In the genomic region with DNA sequence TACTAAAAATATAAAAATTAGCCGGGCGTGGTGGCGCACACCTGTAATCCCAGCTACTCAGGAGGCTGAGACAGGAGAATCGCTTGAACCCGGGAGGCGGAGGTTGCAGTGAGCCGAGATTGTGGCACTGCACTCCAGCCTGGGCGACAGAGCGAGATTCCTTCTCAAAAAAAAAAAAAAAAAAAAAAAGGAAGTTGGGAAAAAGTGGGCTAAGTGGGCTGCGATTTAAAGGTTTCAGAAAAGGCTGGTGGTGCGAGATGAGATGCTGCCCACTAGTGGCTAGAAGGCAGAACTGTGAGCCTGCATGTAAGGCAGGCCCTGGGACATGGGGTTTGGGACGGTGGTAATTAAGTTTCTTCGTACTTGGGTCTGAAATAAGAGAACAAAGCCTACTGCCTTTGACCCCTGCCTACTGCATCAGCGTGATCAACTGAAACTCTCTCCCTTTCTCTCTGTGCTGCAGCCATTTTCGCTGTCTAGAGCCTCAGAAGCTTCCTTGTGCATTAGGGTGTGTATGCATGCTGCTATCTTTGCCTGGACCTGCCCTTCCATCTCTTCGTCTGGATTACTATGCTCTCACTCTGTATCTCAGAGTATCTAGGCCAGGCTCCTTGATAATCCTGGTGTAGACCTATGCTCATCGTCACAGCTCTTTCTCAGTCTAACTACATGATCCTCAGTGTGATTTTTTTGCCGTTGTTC, we compare ENCODE assay signal across 8 cellular contexts. TPM values are rescaled to one million over a fixed set of nuclear protein-coding genes. Genes with fewer than 3 reads are reported as not detected.
DNase-seq lines count a peak whose midpoint lies in the region; ATAC-seq, FAIRE-seq and TF ChIP-seq lines count a peak whose summit lies in the region.

No MANE protein-coding gene starts in this region.

- no peaks in the 10 kb centered on the region for H3K9me3 ChIP-seq in A549

- CTCF ChIA-PET in A549 (lab: Yijun Ruan, JAX): interaction anchor here (0.6 to 23.4 kb wide), 27 partner anchors 12 to 364 kb away, joined by 3 to 510 read pairs (median 7); a partner anchor contains a TSS

- no peak for TF ChIP-seq EP300 in A549 (IDR thresholded peaks at IDR 0.05)

- no peaks in the 10 kb centered on the region for H3K4me1 ChIP-seq in A549

- TF ChIP-seq CTCF in A549 (IDR thresholded peaks at IDR 0.05): peak; percentile 68
- TF ChIP-seq CTCF in GM12872 (IDR thresholded peaks at IDR 0.05; ENCODE audit: insufficient read depth, low read depth, low read length): peak; percentile 98
- TF ChIP-seq CTCF in WI38 (IDR thresholded peaks at IDR 0.05; ENCODE audit: low read depth, low read length): peak; percentile 94
- TF ChIP-seq CTCF in bronchial epithelial cell (IDR thresholded peaks at IDR 0.05; ENCODE audit: insufficient read depth, low read length, severe bottlenecking): peak; percentile 91
- TF ChIP-seq CTCF in kidney epithelial cell (IDR thresholded peaks at IDR 0.05; ENCODE audit: insufficient read depth, low read length, poor library complexity, severe bottlenecking): peak; percentile 94

- ATAC-seq in A549: peak in 1 of 2 experiments; percentile 67; a peak in 3 of 6 replicates
- ATAC-seq in HG02970 (IDR thresholded peaks at IDR 0.05; ENCODE audit: low FRiP score, unreplicated experiment): no peak

- no peak for TF ChIP-seq POLR2A in A549 (IDR thresholded peaks at IDR 0.05; ENCODE audit: low read length)

- 46% methylated on average over 18 of the region's 18 CpGs for WGBS in A549 (ENCODE audit: missing lambda C conversion rate)

- no peak overlapping the region for H3K27ac ChIP-seq in A549

- FAIRE-seq in A549 (lab: Jason Lieb, UNC): no peak
- no peak for FAIRE-seq in bronchial epithelial cell (lab: Jason Lieb, UNC)

- POLR2A ChIA-PET in A549 (lab: Yijun Ruan, JAX): no interaction called here

- H3K36me3 ChIP-seq in bronchial epithelial cell (ENCODE audit: control insufficient read depth, insufficient read depth, low read length) (no peaks in the 10 kb centered on the region), kidney epithelial cell (ENCODE audit: control insufficient read depth, insufficient read depth, low read length) (no peaks in the 10 kb centered on the region)

- no peaks in the 10 kb centered on the region for H3K27me3 ChIP-seq in bronchial epithelial cell (ENCODE audit: control insufficient read depth, insufficient read depth, low read length)
- H3K27me3 ChIP-seq in kidney epithelial cell (ENCODE audit: control insufficient read depth, insufficient read depth, low read length): peaks cover 22% of the 10 kb centered on the region

- DNase-seq in A549 (ENCODE audit: low read depth in 1 of 2, low spot score in 1 of 2) (peak; percentile 65 to 77), NCI-H2107 treated with DMSO at 0.1 percent for 48 hours (lab: John Stamatoyannopoulos, UW; ENCODE audit: unreplicated experiment) (peak; percentile 53), bronchial epithelial cell (ENCODE audit: low read depth) (peak; percentile 67), kidney epithelial cell (ENCODE audit: low read depth) (no peak)
- peak; percentile 36 to 39 for DNase-seq in stimulated activated CD4-positive, alpha-beta T cell treated with anti-CD3 and anti-CD28 coated beads, Interleukin-4, amount 100 ng/mL, for 48 hours (ENCODE audit: low read depth in 2 of 2)

- no peak overlapping the region for H3K4me3 ChIP-seq in A549
- H3K4me3 ChIP-seq in WI38 (ENCODE audit: low read depth, low read length): no peak overlapping the region
- no peak overlapping the region for H3K4me3 ChIP-seq in bronchial epithelial cell (ENCODE audit: low read depth, low read length)
- H3K4me3 ChIP-seq in kidney epithelial cell (ENCODE audit: low read depth, low read length): no peak overlapping the region

- no peak overlapping the region for H3K4me2 ChIP-seq in A549

- peak; percentile 65 to 83 for TF ChIP-seq RAD21 in A549 (conservative IDR thresholded peaks at IDR 0.05 in 1 of 2, IDR thresholded peaks at IDR 0.05 in 1 of 2)

TF ChIP-seq in A549, 52 proteins besides CTCF, POLR2A, EP300 and RAD21:
- TF ChIP-seq, protein P1, sequence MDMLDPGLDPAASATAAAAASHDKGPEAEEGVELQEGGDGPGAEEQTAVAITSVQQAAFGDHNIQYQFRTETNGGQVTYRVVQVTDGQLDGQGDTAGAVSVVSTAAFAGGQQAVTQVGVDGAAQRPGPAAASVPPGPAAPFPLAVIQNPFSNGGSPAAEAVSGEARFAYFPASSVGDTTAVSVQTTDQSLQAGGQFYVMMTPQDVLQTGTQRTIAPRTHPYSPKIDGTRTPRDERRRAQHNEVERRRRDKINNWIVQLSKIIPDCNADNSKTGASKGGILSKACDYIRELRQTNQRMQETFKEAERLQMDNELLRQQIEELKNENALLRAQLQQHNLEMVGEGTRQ (IDR thresholded peaks at IDR 0.05): no peak
- peak; percentile 69 for TF ChIP-seq SMC3 (IDR thresholded peaks at IDR 0.05)
TF ChIP-seq in A549: peak in this region for 1.

RNA-seq across cellular contexts. Expression of a gene that starts 12.4 kb away (rescaled TPM):
- polyA plus RNA-seq in A549 (2011; rRNA removed) (0.03 and 0.04 TPM in 2 replicates), A549 (2017; fragmentation: RNase III; extraction: RNeasy Plus Mini Kit Qiagen cat#74134 plus additional on column Dnase treatment) (not detected in 3 replicates)
- polyA plus RNA-seq in A549 (2012; cell fraction: cytosol; rRNA removed): 0.01 TPM in 2 replicates
- 0.02 TPM in 1 of 2 replicates, not detected in the other for polyA plus RNA-seq in A549 (2012; cell fraction: nucleus; rRNA removed)
- not detected in 2 replicates for polyA minus RNA-seq in A549 (2011; rRNA and poly(A)+ RNA removed)
- total RNA-seq in bronchial epithelial cell (0.26 TPM in 1 of 2 replicates, not detected in the other), kidney epithelial cell (0.62 and 0.79 TPM in 2 replicates)

RNA-seq across cellular contexts. Expression of a gene that starts 33.2 kb away (rescaled TPM):
- 16.0 and 16.4 TPM in 2 replicates for polyA plus RNA-seq in A549 (2011; rRNA removed)
- polyA plus RNA-seq in A549 (2012; cell fraction: cytosol; rRNA removed): 3.9 and 5.7 TPM in 2 replicates
- polyA plus RNA-seq in A549 (2012; cell fraction: nucleus; rRNA removed): 5.7 and 5.8 TPM in 2 replicates
- polyA plus RNA-seq in A549 (2017; fragmentation: RNase III; extraction: RNeasy Plus Mini Kit Qiagen cat#74134 plus additional on column Dnase treatment): 7.2 to 9.2 TPM (median 8.0 TPM) in 3 replicates
- 14.9 and 16.4 TPM in 2 replicates for polyA minus RNA-seq in A549 (2011; rRNA and poly(A)+ RNA removed)
- total RNA-seq in bronchial epithelial cell: 12.9 and 25.9 TPM in 2 replicates
- 24.1 and 24.3 TPM in 2 replicates for total RNA-seq in kidney epithelial cell
